In the genomic region with DNA sequence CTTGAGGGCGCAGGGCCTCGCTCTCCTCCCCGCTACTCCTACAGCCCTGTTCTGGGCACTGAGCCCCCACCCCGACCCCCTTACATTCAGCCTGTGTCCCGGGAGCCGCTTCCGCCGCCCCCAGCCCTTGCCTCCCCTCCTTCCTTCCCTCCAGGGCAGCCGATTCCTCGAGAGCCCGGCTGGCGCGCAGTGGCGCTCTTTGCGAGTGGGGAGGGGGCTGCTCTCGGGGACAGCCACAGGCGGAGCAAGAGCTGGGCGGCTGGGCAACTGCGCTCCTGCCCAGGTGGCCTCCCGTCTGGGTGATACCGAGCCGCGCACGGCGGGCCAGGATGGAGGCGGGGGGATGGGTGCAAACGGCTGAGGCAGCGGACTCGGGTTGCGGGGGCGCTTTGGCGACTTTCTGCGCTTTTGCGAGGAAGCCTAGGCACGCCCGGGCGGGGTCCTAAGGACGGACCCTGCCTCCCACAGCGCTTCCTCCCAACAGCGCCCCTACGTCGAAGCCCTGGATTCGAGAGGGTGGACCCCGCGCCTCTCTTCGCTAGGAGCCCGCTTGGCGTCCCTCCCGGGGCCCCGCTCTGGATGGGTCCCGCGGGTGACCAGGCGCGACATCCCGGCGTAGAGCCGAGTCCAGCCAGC, we compare ENCODE assay signal across 9 cellular contexts. TPM values are rescaled to one million over a fixed set of nuclear protein-coding genes. Genes with fewer than 3 reads are reported as not detected.
DNase-seq lines count a peak whose midpoint lies in the region; ATAC-seq and FAIRE-seq lines count a peak whose summit lies in the region.
"Had no signal": no experiment of that assay in that cellular context is flagged by ENCODE, and none has a peak within 500 bp of the region (broad histone marks: within the 10 kb centered on the region; RNA-seq: fewer than 3 reads in every experiment).

No MANE protein-coding gene starts in this region.

- no peaks in the 10 kb centered on the region for H3K27me3 Mint-ChIP-seq in activated T-helper 17 cell treated with anti-CD3 and anti-CD28 coated beads, Interleukin-2, amount 50 U/mL, for 72 hours

- ATAC-seq in activated T-helper 17 cell treated with anti-CD3 and anti-CD28 coated beads, Interleukin-2, amount 50 U/mL, for 72 hours (replicated peaks) = no peak

- FAIRE-seq in small intestine (lab: Jason Lieb, UNC) = no peak
- FAIRE-seq: endometrium had no signal

- peak overlapping the region; percentile 71 for H3K4me3 ChIP-seq in iPS-11a (ENCODE audit: low read depth, low read length)
- peak overlapping the region; percentile 62 to 80 for H3K4me3 ChIP-seq in small intestine (ENCODE audit: low read depth in 1 of 2, low read length in 2 of 2)

- WGBS in small intestine, 3 donors = 1 to 5% (median 2%) methylated on average over 44 to 57 of the region's 57 CpGs

- no peak overlapping the region for H3K27ac Mint-ChIP-seq in activated T-helper 17 cell treated with anti-CD3 and anti-CD28 coated beads, Interleukin-2, amount 50 U/mL, for 72 hours

- H3K4me1 ChIP-seq in small intestine (ENCODE audit: control insufficient read depth in 2 of 2, insufficient read depth in 1 of 2, low read depth in 1 of 2, low read length in 1 of 2) = peaks cover 14 to 15% of the 10 kb centered on the region in 2 donors

- no peaks in the 10 kb centered on the region for H3K36me3 ChIP-seq in small intestine (ENCODE audit: control insufficient read depth in 2 of 2, insufficient read depth in 2 of 2, low read length in 2 of 2)

- H3K4me1 Mint-ChIP-seq in activated T-helper 17 cell treated with anti-CD3 and anti-CD28 coated beads, Interleukin-2, amount 50 U/mL, for 72 hours = peaks cover 5% of the 10 kb centered on the region

- peak; percentile 22 for DNase-seq in HT-29 (ENCODE audit: low spot score)
- DNase-seq in small intestine = no peak
- DNase-seq in NCI-H128 (lab: John Stamatoyannopoulos, UW; ENCODE audit: unreplicated experiment) = no peak
- DNase-seq in NCI-H2171 (lab: John Stamatoyannopoulos, UW) = no peak
- DNase-seq in activated CD4-positive, alpha-beta T cell treated with anti-CD3 and anti-CD28 coated beads for 4 hours = no peak
- no peak for DNase-seq in EL

- peak overlapping the region; percentile 87 to 96 for H3K27ac ChIP-seq in small intestine (ENCODE audit: low read depth in 1 of 2, low read length in 1 of 2)

- H3K9me3 Mint-ChIP-seq in activated T-helper 17 cell treated with anti-CD3 and anti-CD28 coated beads, Interleukin-2, amount 50 U/mL, for 72 hours = no peaks in the 10 kb centered on the region

- no peaks in the 10 kb centered on the region for H3K36me3 Mint-ChIP-seq in activated T-helper 17 cell treated with anti-CD3 and anti-CD28 coated beads, Interleukin-2, amount 50 U/mL, for 72 hours (ENCODE audit: low read depth)

- no peaks in the 10 kb centered on the region for H3K27me3 ChIP-seq in small intestine (ENCODE audit: control insufficient read depth in 2 of 2, insufficient read depth in 2 of 2, low read length in 2 of 2)

- H3K4me3 Mint-ChIP-seq in activated T-helper 17 cell treated with anti-CD3 and anti-CD28 coated beads, Interleukin-2, amount 50 U/mL, for 72 hours = peak overlapping the region; percentile 33

- no peaks in the 10 kb centered on the region for H3K9me3 ChIP-seq in small intestine (ENCODE audit: control insufficient read depth, low read depth)

RNA-seq across cellular contexts. Expression of a gene that starts 1.3 kb away (rescaled TPM):
- 75.9 and 94.1 TPM in 2 replicates for total RNA-seq in HT-29 (2014; rRNA removed; shearing (Covaris generic))
- total RNA-seq in activated T-helper 17 cell treated with anti-CD3 and anti-CD28 coated beads, Interleukin-2, amount 50 U/mL, for 72 hours = under 1 TPM; 0.19 to 0.29 TPM
- polyA plus RNA-seq in small intestine = 10 to 100 TPM; 38.2 to 67.3 (median 47.2) TPM

RNA-seq across cellular contexts. Expression of a gene that starts 25.6 kb away (rescaled TPM):
- total RNA-seq in HT-29 (2014; rRNA removed; shearing (Covaris generic)) = 18.8 and 24.4 TPM in 2 replicates
- total RNA-seq in activated T-helper 17 cell treated with anti-CD3 and anti-CD28 coated beads, Interleukin-2, amount 50 U/mL, for 72 hours = 10 to 100 TPM; 33.7 to 56.6 TPM
- 10 to 100 TPM; 21.7 to 26.5 (median 26.2) TPM for polyA plus RNA-seq in small intestine

RNA-seq across cellular contexts. Expression of a gene that starts 26.4 kb away (rescaled TPM):
- 1.5 and 2.0 TPM in 2 replicates for total RNA-seq in HT-29 (2014; rRNA removed; shearing (Covaris generic))
- total RNA-seq in activated T-helper 17 cell treated with anti-CD3 and anti-CD28 coated beads, Interleukin-2, amount 50 U/mL, for 72 hours = 1 to 10 TPM; 3.9 to 5.5 TPM
- 1 to 10 TPM; 2.2 to 4.0 (median 2.4) TPM for polyA plus RNA-seq in small intestine

RNA-seq across cellular contexts. Expression of a gene that starts 55.9 kb away (rescaled TPM):
- not detected in 2 replicates for total RNA-seq in HT-29 (2014; rRNA removed; shearing (Covaris generic))
- not detected for total RNA-seq in activated T-helper 17 cell treated with anti-CD3 and anti-CD28 coated beads, Interleukin-2, amount 50 U/mL, for 72 hours
- 1 to 10 TPM in 1 of 3 donors, not detected in 2; 1.7 TPM for polyA plus RNA-seq in small intestine

Comparison
In these comparisons a context has a peak if more than half of its experiments do, and no peak if none do; other contexts are left out.
1. RNA of a gene that starts 1.3 kb away (total RNA-seq): 75.9 to 94.1 TPM in HT-29; 0.19 to 0.29 TPM in activated T-helper 17 cell treated with anti-CD3 and anti-CD28 coated beads, Interleukin-2, amount 50 U/mL, for 72 hours; every median in the first group is over 10 times any median in the second.